4 cellular contexts compared by ENCODE assay signal in genomic region chr1:172690925-172691324, GRCh38. TPM values are rescaled to one million over a fixed set of nuclear protein-coding genes. Genes with fewer than 3 reads are reported as not detected.
"Had no signal": no experiment of that assay in that cellular context is flagged by ENCODE, and none has a peak within 500 bp of the region (broad histone marks: within the 10 kb centered on the region; RNA-seq: fewer than 3 reads in every experiment).

No MANE protein-coding gene starts in this region.

RNA-seq across cellular contexts. Expression of gene FASLG, which starts 32.0 kb away (rescaled TPM):
- total RNA-seq: H1, H9, HepG2, HT1080 had no signal
- polyA plus RNA-seq: H1 had no signal
